1 cellular context compared by ENCODE assay signal in the genomic region with DNA sequence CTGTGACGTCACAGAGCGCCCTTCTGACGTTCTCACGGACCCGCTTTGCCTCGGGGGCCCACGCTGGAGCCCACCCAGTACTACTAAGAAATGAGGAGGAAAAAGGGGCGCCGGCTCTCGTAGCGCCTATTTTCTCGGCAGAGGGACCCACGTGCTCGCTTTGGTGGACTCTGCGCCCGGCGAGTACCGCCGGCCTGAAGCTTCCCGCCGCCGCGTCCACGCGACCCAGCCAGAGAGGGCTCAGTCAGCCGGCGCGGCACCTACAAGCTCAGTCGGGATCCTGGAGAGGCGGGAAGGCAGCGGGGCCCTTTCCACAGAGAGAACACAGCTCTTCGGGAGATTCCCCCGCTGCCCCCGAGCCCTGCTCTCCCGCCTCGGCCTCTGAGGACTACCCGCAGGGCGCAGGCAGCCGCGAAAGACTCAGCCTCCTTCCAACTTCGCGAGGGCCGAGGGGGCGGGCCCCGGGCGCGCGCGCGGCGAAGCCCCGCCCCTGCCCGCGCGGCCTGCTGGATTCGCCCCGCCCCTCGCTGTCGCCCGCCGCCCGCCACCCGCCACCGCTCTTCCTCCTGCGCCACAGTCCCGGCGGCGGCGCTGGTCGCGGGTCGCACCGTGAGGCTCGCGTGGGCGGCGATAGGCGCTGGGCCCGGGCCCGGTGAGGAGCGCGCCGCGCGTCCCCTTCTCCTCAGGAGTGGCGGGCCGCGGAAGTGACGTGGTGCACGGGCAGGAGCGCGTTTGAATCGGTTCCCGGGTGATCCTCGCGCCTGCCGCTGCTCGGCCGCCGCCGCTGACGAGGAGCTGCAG.
TF ChIP-seq lines count a peak whose summit lies in the region.

Gene SMCHD1, plus strand, starts transcription at position 574 of the 801 bp plus-strand sequence. CDS start 350 bp downstream, outside the sequence.

TF ChIP-seq in K562, 482 proteins besides CTCF, POLR2A, EP300 and RAD21 (continued from another document and continues in another):
- TF ChIP-seq, protein P1, sequence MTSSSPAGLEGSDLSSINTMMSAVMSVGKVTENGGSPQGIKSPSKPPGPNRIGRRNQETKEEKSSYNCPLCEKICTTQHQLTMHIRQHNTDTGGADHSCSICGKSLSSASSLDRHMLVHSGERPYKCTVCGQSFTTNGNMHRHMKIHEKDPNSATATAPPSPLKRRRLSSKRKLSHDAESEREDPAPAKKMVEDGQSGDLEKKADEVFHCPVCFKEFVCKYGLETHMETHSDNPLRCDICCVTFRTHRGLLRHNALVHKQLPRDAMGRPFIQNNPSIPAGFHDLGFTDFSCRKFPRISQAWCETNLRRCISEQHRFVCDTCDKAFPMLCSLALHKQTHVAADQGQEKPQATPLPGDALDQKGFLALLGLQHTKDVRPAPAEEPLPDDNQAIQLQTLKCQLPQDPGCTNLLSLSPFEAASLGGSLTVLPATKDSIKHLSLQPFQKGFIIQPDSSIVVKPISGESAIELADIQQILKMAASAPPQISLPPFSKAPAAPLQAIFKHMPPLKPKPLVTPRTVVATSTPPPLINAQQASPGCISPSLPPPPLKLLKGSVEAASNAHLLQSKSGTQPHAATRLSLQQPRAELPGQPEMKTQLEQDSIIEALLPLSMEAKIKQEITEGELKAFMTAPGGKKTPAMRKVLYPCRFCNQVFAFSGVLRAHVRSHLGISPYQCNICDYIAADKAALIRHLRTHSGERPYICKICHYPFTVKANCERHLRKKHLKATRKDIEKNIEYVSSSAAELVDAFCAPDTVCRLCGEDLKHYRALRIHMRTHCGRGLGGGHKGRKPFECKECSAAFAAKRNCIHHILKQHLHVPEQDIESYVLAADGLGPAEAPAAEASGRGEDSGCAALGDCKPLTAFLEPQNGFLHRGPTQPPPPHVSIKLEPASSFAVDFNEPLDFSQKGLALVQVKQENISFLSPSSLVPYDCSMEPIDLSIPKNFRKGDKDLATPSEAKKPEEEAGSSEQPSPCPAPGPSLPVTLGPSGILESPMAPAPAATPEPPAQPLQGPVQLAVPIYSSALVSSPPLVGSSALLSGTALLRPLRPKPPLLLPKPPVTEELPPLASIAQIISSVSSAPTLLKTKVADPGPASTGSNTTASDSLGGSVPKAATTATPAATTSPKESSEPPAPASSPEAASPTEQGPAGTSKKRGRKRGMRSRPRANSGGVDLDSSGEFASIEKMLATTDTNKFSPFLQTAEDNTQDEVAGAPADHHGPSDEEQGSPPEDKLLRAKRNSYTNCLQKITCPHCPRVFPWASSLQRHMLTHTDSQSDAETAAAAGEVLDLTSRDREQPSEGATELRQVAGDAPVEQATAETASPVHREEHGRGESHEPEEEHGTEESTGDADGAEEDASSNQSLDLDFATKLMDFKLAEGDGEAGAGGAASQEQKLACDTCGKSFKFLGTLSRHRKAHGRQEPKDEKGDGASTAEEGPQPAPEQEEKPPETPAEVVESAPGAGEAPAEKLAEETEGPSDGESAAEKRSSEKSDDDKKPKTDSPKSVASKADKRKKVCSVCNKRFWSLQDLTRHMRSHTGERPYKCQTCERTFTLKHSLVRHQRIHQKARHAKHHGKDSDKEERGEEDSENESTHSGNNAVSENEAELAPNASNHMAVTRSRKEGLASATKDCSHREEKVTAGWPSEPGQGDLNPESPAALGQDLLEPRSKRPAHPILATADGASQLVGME (CRISPR knock-in tag; IDR thresholded peaks at IDR 0.05), result no peak
- TF ChIP-seq ZNF511 (CRISPR knock-in tag; IDR thresholded peaks at IDR 0.05) (peak; percentile 96), ARID1B (IDR thresholded peaks at IDR 0.05) (peak; percentile 36; the same call in 1 of the 2 replicates), MITF (IDR thresholded peaks at IDR 0.05) (no peak), HDAC1 (IDR thresholded peaks at IDR 0.05) (peak in 1 of 2 experiments; percentile 94; a peak in 2 of 4 replicates), FOXO4 (CRISPR knock-in tag; IDR thresholded peaks at IDR 0.05) (no peak), PURB (CRISPR knock-in tag; IDR thresholded peaks at IDR 0.05; ENCODE audit: low read depth) (no peak), NRF1 (conservative IDR thresholded peaks at IDR 0.05 in 1 of 2, IDR thresholded peaks at IDR 0.05 in 1 of 2) (peak; percentile 70 to 78), ZNF583 (CRISPR knock-in tag; IDR thresholded peaks at IDR 0.05) (no peak), HNRNPUL1 (IDR thresholded peaks at IDR 0.05; ENCODE audit: low read length) (no peak), TAF15 (IDR thresholded peaks at IDR 0.05; ENCODE audit: low read depth, low read length) (no peak), SMAD3 (CRISPR knock-in tag; conservative IDR thresholded peaks at IDR 0.05) (no peak), ZNF766 (CRISPR knock-in tag; conservative IDR thresholded peaks at IDR 0.05) (no peak; the same call in 1 of the 2 replicates), KAT7 (CRISPR knock-in tag; IDR thresholded peaks at IDR 0.05; ENCODE audit: borderline replicate concordance) (peak; percentile 60; the same call in 1 of the 2 replicates), HSF4 (CRISPR knock-in tag; IDR thresholded peaks at IDR 0.05; ENCODE audit: borderline replicate concordance) (no peak), RFX1 (IDR thresholded peaks at IDR 0.05) (no peak), CEBPB (tag; IDR thresholded peaks at IDR 0.05) (no peak), MYC (IDR thresholded peaks at IDR 0.05; ENCODE audit: low read depth, low read length) (peak; percentile 92), MYC (CRISPR knock-in tag; IDR thresholded peaks at IDR 0.05; ENCODE audit: borderline replicate concordance, low read depth) (peak; percentile 99), SNRNP70 (optimal IDR thresholded peaks at IDR 0.05; ENCODE audit: low read depth, low read length) (no peak), RHOXF2B (CRISPR knock-in tag; conservative IDR thresholded peaks at IDR 0.05) (no peak), ARID2 (IDR thresholded peaks at IDR 0.05) (no peak), CREBBP (IDR thresholded peaks at IDR 0.05; ENCODE audit: low read depth, low read length) (no peak), GATAD2A (IDR thresholded peaks at IDR 0.05) (peak; percentile 8; the same call in 1 of the 2 replicates), PPARD (CRISPR knock-in tag; IDR thresholded peaks at IDR 0.05) (no peak), FOXA3 (CRISPR knock-in tag; conservative IDR thresholded peaks at IDR 0.05 in 1 of 2, IDR thresholded peaks at IDR 0.05 in 1 of 2) (peak in 1 of 2 experiments; percentile 89; a peak in 2 of 4 replicates)
- TF ChIP-seq, protein P2, sequence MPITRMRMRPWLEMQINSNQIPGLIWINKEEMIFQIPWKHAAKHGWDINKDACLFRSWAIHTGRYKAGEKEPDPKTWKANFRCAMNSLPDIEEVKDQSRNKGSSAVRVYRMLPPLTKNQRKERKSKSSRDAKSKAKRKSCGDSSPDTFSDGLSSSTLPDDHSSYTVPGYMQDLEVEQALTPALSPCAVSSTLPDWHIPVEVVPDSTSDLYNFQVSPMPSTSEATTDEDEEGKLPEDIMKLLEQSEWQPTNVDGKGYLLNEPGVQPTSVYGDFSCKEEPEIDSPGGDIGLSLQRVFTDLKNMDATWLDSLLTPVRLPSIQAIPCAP (CRISPR knock-in tag; IDR thresholded peaks at IDR 0.05; ENCODE audit: borderline replicate concordance), result no peak
- TF ChIP-seq, protein P3, sequence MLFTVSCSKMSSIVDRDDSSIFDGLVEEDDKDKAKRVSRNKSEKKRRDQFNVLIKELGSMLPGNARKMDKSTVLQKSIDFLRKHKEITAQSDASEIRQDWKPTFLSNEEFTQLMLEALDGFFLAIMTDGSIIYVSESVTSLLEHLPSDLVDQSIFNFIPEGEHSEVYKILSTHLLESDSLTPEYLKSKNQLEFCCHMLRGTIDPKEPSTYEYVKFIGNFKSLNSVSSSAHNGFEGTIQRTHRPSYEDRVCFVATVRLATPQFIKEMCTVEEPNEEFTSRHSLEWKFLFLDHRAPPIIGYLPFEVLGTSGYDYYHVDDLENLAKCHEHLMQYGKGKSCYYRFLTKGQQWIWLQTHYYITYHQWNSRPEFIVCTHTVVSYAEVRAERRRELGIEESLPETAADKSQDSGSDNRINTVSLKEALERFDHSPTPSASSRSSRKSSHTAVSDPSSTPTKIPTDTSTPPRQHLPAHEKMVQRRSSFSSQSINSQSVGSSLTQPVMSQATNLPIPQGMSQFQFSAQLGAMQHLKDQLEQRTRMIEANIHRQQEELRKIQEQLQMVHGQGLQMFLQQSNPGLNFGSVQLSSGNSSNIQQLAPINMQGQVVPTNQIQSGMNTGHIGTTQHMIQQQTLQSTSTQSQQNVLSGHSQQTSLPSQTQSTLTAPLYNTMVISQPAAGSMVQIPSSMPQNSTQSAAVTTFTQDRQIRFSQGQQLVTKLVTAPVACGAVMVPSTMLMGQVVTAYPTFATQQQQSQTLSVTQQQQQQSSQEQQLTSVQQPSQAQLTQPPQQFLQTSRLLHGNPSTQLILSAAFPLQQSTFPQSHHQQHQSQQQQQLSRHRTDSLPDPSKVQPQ (CRISPR knock-in tag; IDR thresholded peaks at IDR 0.05; ENCODE audit: borderline replicate concordance), result no peak
